Comparison of ENCODE assay signal across 1 cellular context in genomic region chr3:10982782-10983181, GRCh38.
TF ChIP-seq lines count a peak whose summit lies in the region.

No MANE protein-coding gene starts in this region.

TF ChIP-seq in HepG2, 621 proteins besides CTCF, POLR2A, EP300 and RAD21 (continued from another document):
- TF ChIP-seq, protein P1, sequence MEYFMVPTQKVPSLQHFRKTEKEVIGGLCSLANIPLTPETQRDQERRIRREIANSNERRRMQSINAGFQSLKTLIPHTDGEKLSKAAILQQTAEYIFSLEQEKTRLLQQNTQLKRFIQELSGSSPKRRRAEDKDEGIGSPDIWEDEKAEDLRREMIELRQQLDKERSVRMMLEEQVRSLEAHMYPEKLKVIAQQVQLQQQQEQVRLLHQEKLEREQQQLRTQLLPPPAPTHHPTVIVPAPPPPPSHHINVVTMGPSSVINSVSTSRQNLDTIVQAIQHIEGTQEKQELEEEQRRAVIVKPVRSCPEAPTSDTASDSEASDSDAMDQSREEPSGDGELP (IDR thresholded peaks at IDR 0.05; ENCODE audit: borderline replicate concordance, low read depth), result peak; percentile 51; the same call in 1 of the 2 replicates
- no peak for TF ChIP-seq POLR2AphosphoS5 (IDR thresholded peaks at IDR 0.05; ENCODE audit: low read depth, low read length)
- no peak for TF ChIP-seq XBP1 (CRISPR knock-in tag; IDR thresholded peaks at IDR 0.05)
